Comparison of ENCODE assay signal across 5 cellular contexts in genomic region chr5:29790281-29790680, GRCh38.
"Had no signal": no experiment of that assay in that cellular context is flagged by ENCODE, and none has a peak within 500 bp of the region (broad histone marks: within the 10 kb centered on the region; RNA-seq: fewer than 3 reads in every experiment).

No MANE protein-coding gene starts in this region.

- DNase-seq: IMR-90, KBM-7, KG1 had no signal

- ATAC-seq: HepG2, K562 had no signal
